ENCODE assay signal across 11 cellular contexts in genomic region chr16:70696952-70697600, GRCh38. TPM values are rescaled to one million over a fixed set of nuclear protein-coding genes. Genes with fewer than 3 reads are reported as not detected.
DNase-seq lines count a peak whose midpoint lies in the region; ATAC-seq and TF ChIP-seq lines count a peak whose summit lies in the region.
"Had no signal": no experiment of that assay in that cellular context is flagged by ENCODE, and none has a peak within 500 bp of the region (broad histone marks: within the 10 kb centered on the region; RNA-seq: fewer than 3 reads in every experiment).

No MANE protein-coding gene starts in this region.

- no peaks in the 10 kb centered on the region for H3K27me3 Mint-ChIP-seq in T-helper 17 cell

- H3K4me1 ChIP-seq in PC-9 (replicated peaks; ENCODE audit: insufficient read depth), result peaks cover 63% of the 10 kb centered on the region
- peaks cover 47 to 85% of the 10 kb centered on the region in 2 donors for H3K4me1 ChIP-seq in esophagus (ENCODE audit: control insufficient read depth in 2 of 2, insufficient read depth in 2 of 2, low read length in 1 of 2)
- peaks cover 77 to 89% of the 10 kb centered on the region in 2 donors for H3K4me1 ChIP-seq in gastrocnemius medialis
- H3K4me1 ChIP-seq in BE2C, result peaks cover 58% of the 10 kb centered on the region

- POLR2A ChIA-PET in PC-9 (lab: Charles Lee; ENCODE audit: unreplicated experiment), result no interaction called here

- H3K27ac Mint-ChIP-seq in T-helper 17 cell, result no peak overlapping the region

- H3K27me3 ChIP-seq in PC-9 (ENCODE audit: insufficient read depth, low read depth) (no peaks in the 10 kb centered on the region), esophagus (ENCODE audit: control insufficient read depth in 1 of 2, insufficient read depth in 2 of 2, low read length in 2 of 2) (no peaks in the 10 kb centered on the region), gastrocnemius medialis (no peaks in the 10 kb centered on the region), BE2C (no peaks in the 10 kb centered on the region)

- TSS peak; percentile 88 for BruUV-seq in PC-9 (replicated peaks; lab: Mats Ljungman, UMichigan)

- peak overlapping the region; percentile 79 for H3K27ac ChIP-seq in PC-9
- H3K27ac ChIP-seq in esophagus (ENCODE audit: low read depth in 2 of 2, low read length in 1 of 2), result peak overlapping the region; percentile 88 to 95
- peak overlapping the region; percentile 88 to 97 (median 94) for H3K27ac ChIP-seq in gastrocnemius medialis

- H3K9me2 ChIP-seq in PC-9 (ENCODE audit: insufficient read depth), result no peaks in the 10 kb centered on the region

- intact Hi-C loops in PC-9 (cut with micrococcal nuclease; ENCODE audit: unreplicated experiment), result loop anchor here (1.0 to 5.0 kb wide), 5 partner anchors 10 to 660 kb away; partner anchors contain the start of gene CALB2
- intact Hi-C loops in gastrocnemius medialis (cut with DNase I; ENCODE audit: low total_unique reads), result no loop called here

- no peak for TF ChIP-seq POLR2A in gastrocnemius medialis (IDR thresholded peaks at IDR 0.05)

- ATAC-seq in gastrocnemius medialis, result no peak
- ATAC-seq in HG03135 (IDR thresholded peaks at IDR 0.05; ENCODE audit: unreplicated experiment), result no peak
- no peak for ATAC-seq in T-helper 17 cell
- ATAC-seq: GM12878 had no signal

- no peaks in the 10 kb centered on the region for H3K36me3 ChIP-seq in PC-9 (ENCODE audit: low read depth)
- H3K36me3 ChIP-seq in esophagus (ENCODE audit: control insufficient read depth in 2 of 2, insufficient read depth in 2 of 2, low read length in 1 of 2), result peaks cover 0 to 4% of the 10 kb centered on the region in 2 donors
- H3K36me3 ChIP-seq in gastrocnemius medialis, result no peaks in the 10 kb centered on the region
- no peaks in the 10 kb centered on the region; the same call in 1 of the 2 replicates for H3K36me3 ChIP-seq in BE2C

- H3K4me3 Mint-ChIP-seq in T-helper 17 cell, result no peak overlapping the region

- H2AFZ ChIP-seq in PC-9, result no peak overlapping the region

- 39 to 47% methylated on average over 19 of the region's 19 CpGs for WGBS in esophagus, 2 donors

- no peaks in the 10 kb centered on the region for H3K79me2 ChIP-seq in PC-9 (ENCODE audit: low read depth)

- peaks cover 2% of the 10 kb centered on the region for H3K36me3 Mint-ChIP-seq in T-helper 17 cell (ENCODE audit: low read depth)

- CTCF ChIA-PET in PC-9 (lab: Charles Lee), result interaction anchor here (0.8 kb wide), 1 partner anchor 10 kb away, joined by 5 read pairs; no protein-coding TSS in a partner anchor

- no peaks in the 10 kb centered on the region for H3K9me3 ChIP-seq in PC-9 (ENCODE audit: insufficient read depth, low read depth)
- H3K9me3 ChIP-seq in esophagus (ENCODE audit: control insufficient read depth in 2 of 2, insufficient read depth in 1 of 2, low read depth in 1 of 2, low read length in 1 of 2), result no peaks in the 10 kb centered on the region
- no peaks in the 10 kb centered on the region for H3K9me3 ChIP-seq in gastrocnemius medialis
- no peaks in the 10 kb centered on the region for H3K9me3 ChIP-seq in T-helper 17 cell (ENCODE audit: control insufficient read depth, low read length, poor library complexity, severe bottlenecking)
- H3K9me3 ChIP-seq in BE2C, result no peaks in the 10 kb centered on the region

- peaks cover 51% of the 10 kb centered on the region for H3F3A ChIP-seq in PC-9 (ENCODE audit: insufficient read depth, low read depth)

- H4K20me1 ChIP-seq in PC-9 (ENCODE audit: insufficient read depth), result no peaks in the 10 kb centered on the region

- TF ChIP-seq CTCF in PC-9 (conservative IDR thresholded peaks at IDR 0.05) (no peak), gastrocnemius medialis (IDR thresholded peaks at IDR 0.05 in 4 of 5, conservative IDR thresholded peaks at IDR 0.05 in 1 of 5) (no peak), BE2C (IDR thresholded peaks at IDR 0.05; ENCODE audit: low read depth, low read length) (no peak)

- DNase-seq in GF-D8 (lab: John Stamatoyannopoulos, UW) (peak; percentile 72), PC-9 (peak; percentile 91 to 95), gastrocnemius medialis (no peak), NCI-H1105 (lab: John Stamatoyannopoulos, UW) (no peak), T-helper 17 cell (no peak), BE2C (no peak)
- DNase-seq: NCI-H510A; stimulated activated CD4-positive, alpha-beta T cell treated with anti-CD3 and anti-CD28 coated beads, Interleukin-1b, Interleukin-23, amount 100 ng/mL, for 48 hours had no signal

- peak overlapping the region; percentile 27; the same call in 1 of the 2 replicates for H3K4me3 ChIP-seq in PC-9
- no peak overlapping the region for H3K4me3 ChIP-seq in esophagus (ENCODE audit: low read depth in 1 of 2, low read length in 2 of 2)
- H3K4me3 ChIP-seq in gastrocnemius medialis, result no peak overlapping the region
- H3K4me3 ChIP-seq in BE2C (ENCODE audit: low read depth, low read length), result no peak overlapping the region
- H3K4me3 ChIP-seq: GM12878 had no signal

- in situ Hi-C loops in gastrocnemius medialis (cut with MboI; ENCODE audit: low sequenced_read_pairs in 4 of 4), result no loop called here

- H3K4me2 ChIP-seq in PC-9, result peak overlapping the region; percentile 70

- H3K4me1 Mint-ChIP-seq in T-helper 17 cell, result peaks cover 10% of the 10 kb centered on the region

RNA-seq across cellular contexts. Expression of gene MTSS2, which starts 11.2 kb away (rescaled TPM):
- total RNA-seq in PC-9 (2021) (27.6 and 52.0 TPM in 2 replicates), gastrocnemius medialis (100 to 1,000 TPM in 1 of 4 donors, 10 to 100 TPM in 3; 42.6 to 160 (median 93.9) TPM), T-helper 17 cell (1 to 10 TPM; 4.4 to 6.9 TPM)
- 10 to 100 TPM; 27.4 to 62.9 TPM for polyA plus RNA-seq in esophagus
- 211 TPM for polyA plus RNA-seq in BE2C (2012; ENCODE audit: insufficient read depth, insufficient read length, low read depth)

RNA-seq across cellular contexts. Expression of gene IL34, which starts 50.7 kb away (rescaled TPM):
- not detected in 2 replicates for total RNA-seq in PC-9 (2021)
- polyA plus RNA-seq in esophagus, result 10 to 100 TPM; 22.9 to 32.7 TPM
- total RNA-seq in gastrocnemius medialis, result 10 to 100 TPM in 3 of 4 donors, under 1 TPM in 1; 0.71 to 93.0 (median 22.1) TPM
- under 1 TPM in 1 of 2 donors, not detected in 1; 0.34 TPM for total RNA-seq in T-helper 17 cell
- polyA plus RNA-seq in BE2C (2012; ENCODE audit: insufficient read depth, insufficient read length, low read depth), result not detected
- total RNA-seq: GM12878 had no signal

Comparison
In these comparisons a context has a peak if more than half of its experiments do, and no peak if none do; other contexts are left out.
1. DNase-seq: peak in GF-D8 (single experiment) and PC-9 (2 of 2); none in gastrocnemius medialis (0 of 2), NCI-H1105 (single experiment), T-helper 17 cell (0 of 3) and BE2C (single experiment).
2. Peak in every context shown above with its lines, with median percentiles within 50 percentile points of each other: H3K27ac ChIP-seq.